In genomic region chr6:32970413-32971244, GRCh38 we compare ENCODE assay signal across 8 cellular contexts. TPM values are rescaled to one million over a fixed set of nuclear protein-coding genes. Genes with fewer than 3 reads are reported as not detected.
A peak's percentile ranks its signal among the peaks of the same experiment; 100 is the strongest.
DNase-seq lines count a peak whose midpoint lies in the region; ATAC-seq and TF ChIP-seq lines count a peak whose summit lies in the region.

No MANE protein-coding gene starts in this region.

- no peak for TF ChIP-seq CTCF in psoas muscle (IDR thresholded peaks at IDR 0.05)
- no peak for TF ChIP-seq CTCF in uterus (IDR thresholded peaks at IDR 0.05)

- intact Hi-C loops in right cardiac atrium (cut with DNase I): loop anchor here in 2 of 4 donors (10.0 kb wide), 2 partner anchors 996 to 1306 kb away; partner anchors contain the start of genes C6orf47 (in 1 of the 2), CSNK2B (in 1 of the 2), DXO (in 1 of the 2) and GPANK1 (in 1 of the 2)
- intact Hi-C loops in psoas muscle (cut with DNase I): loop anchor here (5.0 to 10.0 kb wide), 2 partner anchors 232 to 1156 kb away; partner anchors contain the start of genes HSD17B8 (in 1 of the 2), HSPA1A (in 1 of the 2), HSPA1L (in 1 of the 2) and RXRB (in 1 of the 2)
- intact Hi-C loops in uterus (cut with DNase I; ENCODE audit: low total_unique reads): no loop called here

- peaks cover 6% of the 10 kb centered on the region for H3K4me1 ChIP-seq in ES-I3 (ENCODE audit: insufficient read depth, low read length)
- no peaks in the 10 kb centered on the region for H3K4me1 ChIP-seq in right cardiac atrium (ENCODE audit: control insufficient read depth, insufficient read depth, low read length)
- peaks cover 25% of the 10 kb centered on the region for H3K4me1 ChIP-seq in psoas muscle
- H3K4me1 ChIP-seq in uterus: peaks cover 0 to 8% of the 10 kb centered on the region in 2 donors

- H3K27me3 ChIP-seq in right cardiac atrium (ENCODE audit: control insufficient read depth, insufficient read depth) (no peaks in the 10 kb centered on the region), psoas muscle (ENCODE audit: insufficient read depth in 3 of 3, low read length in 2 of 3) (no peaks in the 10 kb centered on the region), uterus (no peaks in the 10 kb centered on the region)

- H3K36me3 Mint-ChIP-seq in T-helper 17 cell (ENCODE audit: low read depth): peaks cover 14% of the 10 kb centered on the region

- peaks cover 27% of the 10 kb centered on the region for H3K36me3 ChIP-seq in ES-I3 (ENCODE audit: insufficient read depth, low read length)
- peaks cover 11 to 35% of the 10 kb centered on the region in 2 donors for H3K36me3 ChIP-seq in psoas muscle (ENCODE audit: insufficient read depth in 1 of 2, low read depth in 1 of 2)
- H3K36me3 ChIP-seq in uterus: no peaks in the 10 kb centered on the region

- WGBS in right cardiac atrium: under 1% methylated on average over 43 of the region's 43 CpGs
- WGBS in psoas muscle, 3 donors: 0 to 1% (median 0%) methylated on average over 35 to 43 of the region's 43 CpGs

- peak overlapping the region; percentile 86 for H3K4me3 ChIP-seq in right cardiac atrium (ENCODE audit: low read length)
- peak overlapping the region; percentile 79 for H3K4me3 ChIP-seq in psoas muscle
- H3K4me3 ChIP-seq in uterus: peak overlapping the region; percentile 84 to 87

- DNase-seq in NAMALWA (ENCODE audit: low spot score) (peak; percentile 90), T-helper 17 cell (peak; percentile 47 to 52 (median 49)), right cardiac atrium (peak; percentile 94 to 97 (median 96)), psoas muscle (peak; percentile 93 to 96), uterus (peak; percentile 92)

- H3K4me1 Mint-ChIP-seq in T-helper 17 cell: peaks cover 69% of the 10 kb centered on the region

- TF ChIP-seq POLR2A in uterus (IDR thresholded peaks at IDR 0.05): no peak

- peak overlapping the region; percentile 99 for H3K9ac ChIP-seq in ES-I3 (ENCODE audit: low read depth, low read length)

- no peaks in the 10 kb centered on the region for H3K27me3 Mint-ChIP-seq in T-helper 17 cell

- no peak for ATAC-seq in T-helper 17 cell
- peak; percentile 63 to 64 for ATAC-seq in right cardiac atrium
- ATAC-seq in psoas muscle: peak; percentile 48 to 63 (median 55)
- ATAC-seq in GM21367 (IDR thresholded peaks at IDR 0.05; ENCODE audit: unreplicated experiment): no peak

- H3K9me3 ChIP-seq in ES-I3 (ENCODE audit: control insufficient read depth, insufficient read depth, low read length) (no peaks in the 10 kb centered on the region), T-helper 17 cell (ENCODE audit: control insufficient read depth, low read length, poor library complexity, severe bottlenecking) (no peaks in the 10 kb centered on the region), right cardiac atrium (ENCODE audit: control insufficient read depth, low read length) (no peaks in the 10 kb centered on the region), psoas muscle (no peaks in the 10 kb centered on the region), uterus (no peaks in the 10 kb centered on the region)

- H3K27ac Mint-ChIP-seq in T-helper 17 cell: peak overlapping the region; percentile 99

- H3K27ac ChIP-seq in angular gyrus (ENCODE audit: low read depth, low read length) (peak overlapping the region; percentile 100), right cardiac atrium (ENCODE audit: low read length) (peak overlapping the region; percentile 98), psoas muscle (peak overlapping the region; percentile 100), uterus (peak overlapping the region; percentile 98 to 100)

- peak overlapping the region; percentile 100 for H3K4me3 Mint-ChIP-seq in T-helper 17 cell

RNA-seq across cellular contexts. Expression of gene BRD2, which starts 2.2 kb away (rescaled TPM):
- total RNA-seq in T-helper 17 cell (100 to 1,000 TPM; 409 to 459 TPM), right cardiac atrium (100 to 1,000 TPM in 1 of 4 donors, 10 to 100 TPM in 3; 82.6 to 100 (median 86.9) TPM), psoas muscle (100 to 1,000 TPM in 3 of 4 donors, 10 to 100 TPM in 1; 70.0 to 135 (median 115) TPM), uterus (100 to 1,000 TPM in 2 of 4 donors, 10 to 100 TPM in 2; 42.5 to 202 (median 120) TPM)
- polyA plus RNA-seq in right cardiac atrium (73.1 TPM), psoas muscle (10 to 100 TPM; 62.2 to 93.0 (median 64.4) TPM)

RNA-seq across cellular contexts. Expression of gene HLA-DMA, which starts 17.7 kb away (rescaled TPM):
- total RNA-seq in T-helper 17 cell (10 to 100 TPM; 20.9 to 23.4 TPM), right cardiac atrium (10 to 100 TPM; 16.2 to 26.6 (median 17.3) TPM), psoas muscle (10 to 100 TPM in 2 of 4 donors, 1 to 10 TPM in 2; 3.2 to 12.0 (median 9.4) TPM), uterus (100 to 1,000 TPM in 1 of 4 donors, 10 to 100 TPM in 2, 1 to 10 TPM in 1; 6.6 to 134 (median 51.7) TPM)
- polyA plus RNA-seq in right cardiac atrium (20.9 TPM), psoas muscle (1 to 10 TPM; 6.3 to 7.4 (median 7.1) TPM)

RNA-seq across cellular contexts. Expression of gene HLA-DMB, which starts 29.8 kb away (rescaled TPM):
- total RNA-seq in T-helper 17 cell (10 to 100 TPM; 11.1 to 23.3 TPM), right cardiac atrium (10 to 100 TPM in 3 of 4 donors, 1 to 10 TPM in 1; 8.5 to 15.7 (median 12.4) TPM), psoas muscle (1 to 10 TPM; 1.4 to 7.6 (median 3.6) TPM), uterus (10 to 100 TPM; 16.9 to 29.4 (median 22.4) TPM)
- polyA plus RNA-seq in right cardiac atrium (6.0 TPM), psoas muscle (1 to 10 TPM; 2.8 to 3.1 (median 2.9) TPM)

RNA-seq across cellular contexts. Expression of gene HLA-DOA, which starts 38.8 kb away (rescaled TPM):
- 1 to 10 TPM; 2.6 to 5.1 TPM for total RNA-seq in T-helper 17 cell
- 1 to 10 TPM; 1.3 to 2.3 (median 1.8) TPM for total RNA-seq in right cardiac atrium
- polyA plus RNA-seq in right cardiac atrium: 1.2 TPM
- total RNA-seq in psoas muscle: 1 to 10 TPM in 2 of 4 donors, under 1 TPM in 2; 0.48 to 1.5 (median 0.85) TPM
- under 1 TPM; 0.36 to 0.77 (median 0.58) TPM for polyA plus RNA-seq in psoas muscle
- total RNA-seq in uterus: 10 to 100 TPM in 3 of 4 donors, 1 to 10 TPM in 1; 8.2 to 34.1 (median 18.4) TPM

Comparison
In these comparisons a context has a peak if more than half of its experiments do, and no peak if none do; other contexts are left out.
1. ATAC-seq: peak in right cardiac atrium (2 of 2) and psoas muscle (4 of 4); none in T-helper 17 cell (single experiment) and GM21367 (single experiment).
2. Peak in every context shown above with its lines, with median percentiles within 50 percentile points of each other: DNase-seq, H3K27ac ChIP-seq and H3K4me3 ChIP-seq.